8 cellular contexts compared by ENCODE assay signal in the genomic region with DNA sequence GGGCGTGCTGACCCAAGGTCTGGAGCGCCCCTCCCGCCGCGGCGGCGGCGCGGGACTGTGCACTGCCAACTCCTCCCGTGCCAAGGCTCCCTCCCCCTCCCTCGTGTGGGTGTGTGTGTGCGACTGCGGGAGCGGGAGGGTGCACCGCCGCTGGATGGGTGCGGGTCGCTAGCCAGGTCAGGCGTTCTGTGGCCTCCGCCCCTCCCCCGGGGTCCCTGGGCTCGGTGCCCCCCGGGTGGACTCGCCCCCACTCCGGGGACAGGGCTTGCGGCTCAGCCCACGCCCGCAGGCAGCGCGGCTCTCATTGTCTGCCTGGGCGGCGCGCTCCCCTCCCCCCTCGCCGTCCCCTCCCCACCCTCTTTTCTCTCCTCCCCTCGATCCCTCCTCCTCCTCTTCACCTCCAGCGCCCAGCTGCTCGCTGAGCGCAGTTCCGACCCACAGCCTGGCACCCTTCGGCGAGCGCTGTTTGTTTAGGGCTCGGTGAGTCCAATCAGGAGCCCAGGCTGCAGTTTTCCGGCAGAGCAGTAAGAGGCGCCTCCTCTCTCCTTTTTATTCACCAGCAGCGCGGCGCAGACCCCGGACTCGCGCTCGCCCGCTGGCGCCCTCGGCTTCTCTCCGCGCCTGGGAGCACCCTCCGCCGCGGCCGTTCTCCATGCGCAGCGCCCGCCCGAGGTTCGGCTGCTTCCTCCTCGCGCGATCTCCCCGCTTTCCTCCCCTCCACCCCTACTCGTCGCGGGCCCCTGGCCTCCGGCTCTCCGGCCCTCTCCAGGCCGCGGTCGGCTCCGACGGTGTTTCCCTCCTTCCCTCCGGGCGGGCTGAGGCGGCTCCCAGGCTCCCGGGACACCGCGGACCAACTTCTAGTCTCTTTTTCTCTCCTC. TPM values are rescaled to one million over a fixed set of nuclear protein-coding genes. Genes with fewer than 3 reads are reported as not detected.
DNase-seq lines count a peak whose midpoint lies in the region; ATAC-seq and TF ChIP-seq lines count a peak whose summit lies in the region.

Gene GATA6 (plus strand): TSS at position 579 of the 878 bp plus-strand sequence. CDS start 1,556 bp downstream, outside the sequence.

- no peaks in the 10 kb centered on the region for H3K9me3 ChIP-seq in lung (ENCODE audit: control insufficient read depth in 2 of 2, insufficient read depth in 1 of 2, low read length in 1 of 2)
- peaks cover 1% of the 10 kb centered on the region for H3K9me3 ChIP-seq in thymus (ENCODE audit: control insufficient read depth)

- H3K36me3 ChIP-seq in lung (ENCODE audit: control insufficient read depth in 2 of 2, insufficient read depth in 2 of 2, low read length in 2 of 2): peaks cover 0 to 7% of the 10 kb centered on the region in 2 donors
- H3K36me3 ChIP-seq in thymus (ENCODE audit: control insufficient read depth, insufficient read depth): no peaks in the 10 kb centered on the region

- H3K27ac ChIP-seq in lung (ENCODE audit: low read depth in 1 of 2, low read length in 1 of 2): peak within 1 kb of the TSS; percentile 96 to 99
- peak within 1 kb of the TSS; percentile 31 for H3K27ac ChIP-seq in thymus (ENCODE audit: low read depth)

- DNase-seq in AG09319 (ENCODE audit: extremely low read depth, low read depth) (peak; percentile 76), NCI-H1105 treated with DMSO at 0.1 percent for 48 hours (lab: John Stamatoyannopoulos, UW) (peak; percentile 90), UCSD-AML1 (lab: John Stamatoyannopoulos, UW; ENCODE audit: unreplicated experiment) (peak; percentile 31), lung (ENCODE audit: low spot score) (peak; percentile 94)
- DNase-seq in effector CD8-positive, alpha-beta T cell (lab: John Stamatoyannopoulos, UW): peak; percentile 3

- 0% methylated on average over 60 to 87 of the region's 87 CpGs for WGBS in lung, 2 donors
- 1% methylated on average over 86 of the region's 87 CpGs for WGBS in thymus

- H3K27me3 ChIP-seq in lung (ENCODE audit: control insufficient read depth, insufficient read depth) (no peaks in the 10 kb centered on the region), thymus (ENCODE audit: control insufficient read depth, insufficient read depth) (peaks cover 96% of the 10 kb centered on the region)

- H3K4me1 ChIP-seq in lung (ENCODE audit: control insufficient read depth in 2 of 2, insufficient read depth in 2 of 2, low read length in 2 of 2) (peaks cover 0 to 7% of the 10 kb centered on the region in 2 donors), thymus (ENCODE audit: control insufficient read depth, insufficient read depth, low read length) (peaks cover 3% of the 10 kb centered on the region)

- peak; percentile 77 for ATAC-seq in GM18868 (IDR thresholded peaks at IDR 0.05; ENCODE audit: unreplicated experiment)
- peak; percentile 76 for ATAC-seq in lung (ENCODE audit: insufficient read depth, low FRiP score)
- no peak for ATAC-seq in HG03025 (IDR thresholded peaks at IDR 0.05; ENCODE audit: low FRiP score, unreplicated experiment)

- TF ChIP-seq CTCF in AG09319 (IDR thresholded peaks at IDR 0.05; ENCODE audit: low read depth, low read length) (peak; percentile 65), lung (IDR thresholded peaks at IDR 0.05; ENCODE audit: control extremely low read depth, extremely low read depth) (peak; percentile 19)

- H3K4me3 ChIP-seq in lung: peak within 1 kb of the TSS; percentile 79
- H3K4me3 ChIP-seq in thymus (ENCODE audit: low read length): peak within 1 kb of the TSS; percentile 49

RNA-seq across cellular contexts. Expression of gene GATA6, which starts in this region (rescaled TPM):
- total RNA-seq in lung: 10 to 100 TPM; 32.1 to 34.3 TPM
- 10 to 100 TPM; 11.3 to 11.5 TPM for polyA plus RNA-seq in lung
- 2.0 TPM for polyA plus RNA-seq in thymus

Comparison
In these comparisons a context has a peak if more than half of its experiments do, and no peak if none do; other contexts are left out.
1. DNase-seq: peak in every context shown above with its lines; median percentile 94 in lung; 90 in NCI-H1105 treated with DMSO at 0.1 percent for 48 hours; 76 in AG09319; 31 in UCSD-AML1; 3 in effector CD8-positive, alpha-beta T cell.